In the genomic region with DNA sequence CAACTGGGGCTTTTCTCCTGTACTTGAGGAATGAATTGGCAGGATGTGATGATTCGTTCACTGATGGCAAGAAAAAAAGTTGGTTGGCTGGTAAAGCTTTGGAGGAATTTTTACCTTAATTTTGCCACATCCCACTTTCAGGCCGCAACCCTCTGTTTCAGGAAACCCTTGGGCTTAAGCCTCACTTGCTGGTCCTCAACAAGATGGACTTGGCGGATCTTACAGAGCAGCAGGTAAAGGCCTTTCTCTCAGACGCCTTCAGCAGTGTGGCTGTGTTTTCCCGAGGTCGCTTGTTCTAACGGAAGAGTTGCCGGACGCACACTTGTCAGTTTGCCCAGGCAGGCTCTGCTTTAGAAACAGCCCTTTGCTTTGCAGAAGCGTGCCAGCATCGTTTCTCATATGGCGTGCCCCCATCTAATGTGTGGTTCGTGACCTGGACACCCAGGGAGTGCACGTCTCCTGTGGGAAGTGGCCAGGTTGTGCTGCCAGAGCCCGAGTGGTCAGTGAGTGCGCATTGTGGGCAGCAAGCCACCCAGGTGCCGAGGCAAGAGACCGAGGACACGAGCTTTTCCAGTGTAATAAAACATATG, we compare ENCODE assay signal across 15 cellular contexts. TPM values are rescaled to one million over a fixed set of nuclear protein-coding genes. Genes with fewer than 3 reads are reported as not detected.
DNase-seq lines count a peak whose midpoint lies in the region; ATAC-seq, FAIRE-seq and TF ChIP-seq lines count a peak whose summit lies in the region.
"Had no signal": no experiment of that assay in that cellular context is flagged by ENCODE, and none has a peak within 500 bp of the region (broad histone marks: within the 10 kb centered on the region; RNA-seq: fewer than 3 reads in every experiment).

No MANE protein-coding gene starts in this region.

- H3K9me3 Mint-ChIP-seq in T-helper 2 cell treated with Interferon-gamma antibody and Interleukin-4, amounts not matched to agents 5 μg/mL and 100 μg/mL, for 36 hours: no peaks in the 10 kb centered on the region
- H3K9me3 Mint-ChIP-seq in nephron progenitor cell: no peaks in the 10 kb centered on the region
- H3K9me3 Mint-ChIP-seq: CD8-positive, alpha-beta memory T cell had no signal

- ATAC-seq in GM21528 (IDR thresholded peaks at IDR 0.05; ENCODE audit: low FRiP score, unreplicated experiment): no peak
- ATAC-seq: left lung had no signal

- no peaks in the 10 kb centered on the region for H3K27me3 Mint-ChIP-seq in T-helper 2 cell treated with Interferon-gamma antibody and Interleukin-4, amounts not matched to agents 5 μg/mL and 100 μg/mL, for 36 hours (ENCODE audit: low read depth)
- peaks cover 2% of the 10 kb centered on the region for H3K27me3 Mint-ChIP-seq in nephron progenitor cell (ENCODE audit: low read depth, poor library complexity)
- H3K27me3 Mint-ChIP-seq: CD8-positive, alpha-beta memory T cell had no signal

- H3K27me3 ChIP-seq in H7 (ENCODE audit: control insufficient read depth, insufficient read depth, low read length) (no peaks in the 10 kb centered on the region), bronchial epithelial cell (ENCODE audit: control insufficient read depth, insufficient read depth, low read length) (no peaks in the 10 kb centered on the region)
- H3K27me3 ChIP-seq: left lung had no signal

- TF ChIP-seq CTCF in bronchial epithelial cell (IDR thresholded peaks at IDR 0.05; ENCODE audit: insufficient read depth, low read length, severe bottlenecking) (no peak), nephron progenitor cell (IDR thresholded peaks at IDR 0.05) (no peak)

- H3K36me3 ChIP-seq in H7 (replicated peaks; ENCODE audit: control insufficient read depth, insufficient read depth, low read length): peaks cover 20% of the 10 kb centered on the region
- H3K36me3 ChIP-seq in bronchial epithelial cell (ENCODE audit: control insufficient read depth, insufficient read depth, low read length): peaks cover 22% of the 10 kb centered on the region

- H3K4me3 Mint-ChIP-seq in T-helper 2 cell treated with Interferon-gamma antibody and Interleukin-4, amounts not matched to agents 5 μg/mL and 100 μg/mL, for 36 hours: peak overlapping the region; percentile 94
- H3K4me3 Mint-ChIP-seq in nephron progenitor cell: peak overlapping the region; percentile 97

- peaks cover 25% of the 10 kb centered on the region for H3K4me1 Mint-ChIP-seq in T-helper 2 cell treated with Interferon-gamma antibody and Interleukin-4, amounts not matched to agents 5 μg/mL and 100 μg/mL, for 36 hours (ENCODE audit: low read depth)
- peaks cover 27% of the 10 kb centered on the region for H3K4me1 Mint-ChIP-seq in nephron progenitor cell

- no peak for FAIRE-seq in bronchial epithelial cell (lab: Jason Lieb, UNC)
- FAIRE-seq: TTC549 had no signal

- H3K4me3 ChIP-seq in H7 (ENCODE audit: insufficient read depth, low read depth, low read length) (no peak overlapping the region), bronchial epithelial cell (ENCODE audit: low read depth, low read length) (no peak overlapping the region)

- DNase-seq in T-helper 2 cell treated with Interferon-gamma antibody and Interleukin-4, amounts not matched to agents 5 μg/mL and 100 μg/mL, for 36 hours (ENCODE audit: low spot score): no peak
- DNase-seq in T-helper 2 cell (no peak), H7 (peak; percentile 17), bronchial epithelial cell (ENCODE audit: low read depth) (peak; percentile 27), nephron progenitor cell (no peak), OCI-M2 (lab: John Stamatoyannopoulos, UW; ENCODE audit: unreplicated experiment) (no peak), NCI-H2171 (lab: John Stamatoyannopoulos, UW) (no peak)
- DNase-seq: CD8-positive, alpha-beta memory T cell; left lung; NCI-H1092 had no signal

- H3K27ac Mint-ChIP-seq in T-helper 2 cell treated with Interferon-gamma antibody and Interleukin-4, amounts not matched to agents 5 μg/mL and 100 μg/mL, for 36 hours: no peak overlapping the region
- H3K27ac Mint-ChIP-seq in nephron progenitor cell: no peak overlapping the region

- H3K36me3 Mint-ChIP-seq in T-helper 2 cell treated with Interferon-gamma antibody and Interleukin-4, amounts not matched to agents 5 μg/mL and 100 μg/mL, for 36 hours (ENCODE audit: low read depth): peaks cover 50% of the 10 kb centered on the region
- H3K36me3 Mint-ChIP-seq in nephron progenitor cell (ENCODE audit: low read depth): peaks cover 50% of the 10 kb centered on the region

RNA-seq across cellular contexts. Expression of a gene that starts 2.2 kb away (rescaled TPM):
- 31.5 and 52.6 TPM in 2 replicates for total RNA-seq in H7 (2014; rRNA removed; shearing (Covaris generic))
- total RNA-seq in bronchial epithelial cell: 20.5 and 32.6 TPM in 2 replicates

RNA-seq across cellular contexts. Expression of a gene that starts 17.1 kb away (rescaled TPM):
- 1.3 and 4.1 TPM in 2 replicates for total RNA-seq in H7 (2014; rRNA removed; shearing (Covaris generic))
- 5.0 and 9.6 TPM in 2 replicates for total RNA-seq in bronchial epithelial cell

RNA-seq across cellular contexts. Expression of a gene that starts 23.0 kb away (rescaled TPM):
- 88.2 and 108 TPM in 2 replicates for total RNA-seq in H7 (2014; rRNA removed; shearing (Covaris generic))
- 44.8 and 49.0 TPM in 2 replicates for total RNA-seq in bronchial epithelial cell

RNA-seq across cellular contexts. Expression of a gene that starts 28.3 kb away (rescaled TPM):
- total RNA-seq in H7 (2014; rRNA removed; shearing (Covaris generic)): 0.18 TPM in 1 of 2 replicates, not detected in the other
- not detected in 2 replicates for total RNA-seq in bronchial epithelial cell
- total RNA-seq: aorta; CD8-positive, alpha-beta memory T cell; G401; SK-MEL-5 had no signal

RNA-seq across cellular contexts. Expression of a gene that starts 38.3 kb away (rescaled TPM):
- 27.2 and 50.5 TPM in 2 replicates for total RNA-seq in H7 (2014; rRNA removed; shearing (Covaris generic))
- 16.8 and 23.2 TPM in 2 replicates for total RNA-seq in bronchial epithelial cell

Comparison
In these comparisons a context has a peak if more than half of its experiments do, and no peak if none do; other contexts are left out.
1. DNase-seq: peak in H7 (single experiment) and bronchial epithelial cell (single experiment); none in T-helper 2 cell treated with Interferon-gamma antibody and Interleukin-4, amounts not matched to agents 5 μg/mL and 100 μg/mL, for 36 hours (single experiment), T-helper 2 cell (0 of 5), nephron progenitor cell (single experiment), OCI-M2 (single experiment) and NCI-H2171 (single experiment).